33 cellular contexts compared by ENCODE assay signal in genomic region chr1:115355069-115355468, GRCh38. TPM values are rescaled to one million over a fixed set of nuclear protein-coding genes. Genes with fewer than 3 reads are reported as not detected.
"Had no signal": no experiment of that assay in that cellular context is flagged by ENCODE, and none has a peak within 500 bp of the region (broad histone marks: within the 10 kb centered on the region; RNA-seq: fewer than 3 reads in every experiment).

No MANE protein-coding gene starts in this region.

- H3K27me3 ChIP-seq: ascending aorta, cardiac muscle cell had no signal

- H3K9me3 ChIP-seq: ascending aorta had no signal

- H3K9me3 Mint-ChIP-seq: activated CD4-positive, alpha-beta memory T cell treated with anti-CD3 and anti-CD28 coated beads, Interleukin-2, amount 10 ng/mL, durations not matched to agents 7 days and 5 days; activated naive CD4-positive, alpha-beta T cell treated with anti-CD3 and anti-CD28 coated beads, Interleukin-2, amount 50 U/mL, for 24 hours; activated naive CD8-positive, alpha-beta T cell treated with anti-CD3 and anti-CD28 coated beads, Interleukin-2, amount 10 ng/mL, durations not matched to agents 7 days and 5 days; activated T-cell treated with anti-CD3 and anti-CD28 coated beads, Interleukin-2, amount 50 U/mL, for 72 hours; activated T-helper 17 cell treated with anti-CD3 and anti-CD28 coated beads, Interleukin-2, amount 50 U/mL, for 72 hours; central memory CD8-positive, alpha-beta T cell had no signal

- FAIRE-seq: K562 had no signal

- H3K4me3 Mint-ChIP-seq: activated CD4-positive, alpha-beta memory T cell treated with anti-CD3 and anti-CD28 coated beads, Interleukin-2, amount 10 ng/mL, durations not matched to agents 7 days and 5 days; activated CD8-positive, alpha-beta memory T cell treated with anti-CD3 and anti-CD28 coated beads, Interleukin-2, amount 10 ng/mL, durations not matched to agents 7 days and 5 days; activated naive CD4-positive, alpha-beta T cell treated with anti-CD3 and anti-CD28 coated beads, Interleukin-2, amount 50 U/mL, for 24 hours; activated naive CD8-positive, alpha-beta T cell treated with anti-CD3 and anti-CD28 coated beads, Interleukin-2, amount 10 ng/mL, durations not matched to agents 7 days and 5 days; activated T-cell treated with anti-CD3 and anti-CD28 coated beads, Interleukin-2, amount 50 U/mL, for 72 hours; activated T-helper 17 cell treated with anti-CD3 and anti-CD28 coated beads, Interleukin-2, amount 50 U/mL, for 72 hours; central memory CD8-positive, alpha-beta T cell had no signal

- H3K27me3 Mint-ChIP-seq: activated naive CD8-positive, alpha-beta T cell treated with anti-CD3 and anti-CD28 coated beads, Interleukin-2, amount 10 ng/mL, durations not matched to agents 7 days and 5 days; central memory CD8-positive, alpha-beta T cell had no signal

- ATAC-seq: activated CD8-positive, alpha-beta memory T cell treated with anti-CD3 and anti-CD28 coated beads, Interleukin-2, amount 10 ng/mL, durations not matched to agents 7 days and 5 days; activated T-cell treated with anti-CD3 and anti-CD28 coated beads, Interleukin-2, amount 50 U/mL, for 72 hours; activated T-helper 17 cell treated with anti-CD3 and anti-CD28 coated beads, Interleukin-2, amount 50 U/mL, for 72 hours; K562; Panc1 had no signal

- H3K27ac Mint-ChIP-seq: activated CD4-positive, alpha-beta memory T cell treated with anti-CD3 and anti-CD28 coated beads, Interleukin-2, amount 10 ng/mL, durations not matched to agents 7 days and 5 days; activated CD8-positive, alpha-beta memory T cell treated with anti-CD3 and anti-CD28 coated beads, Interleukin-2, amount 10 ng/mL, durations not matched to agents 7 days and 5 days; activated naive CD4-positive, alpha-beta T cell treated with anti-CD3 and anti-CD28 coated beads, Interleukin-2, amount 50 U/mL, for 24 hours; activated naive CD8-positive, alpha-beta T cell treated with anti-CD3 and anti-CD28 coated beads, Interleukin-2, amount 10 ng/mL, durations not matched to agents 7 days and 5 days; activated T-cell treated with anti-CD3 and anti-CD28 coated beads, Interleukin-2, amount 50 U/mL, for 72 hours; activated T-helper 17 cell treated with anti-CD3 and anti-CD28 coated beads, Interleukin-2, amount 50 U/mL, for 72 hours had no signal

- H3K27ac ChIP-seq: ascending aorta, cardiac muscle cell, WERI-Rb-1 had no signal

- H3K4me3 ChIP-seq: ascending aorta, cardiac muscle cell, K562 had no signal

- DNase-seq: activated CD4-positive, alpha-beta memory T cell treated with anti-CD3 and anti-CD28 coated beads, Interleukin-2, amount 10 ng/mL, durations not matched to agents 7 days and 5 days; activated CD4-positive, alpha-beta T cell treated with anti-CD3 and anti-CD28 coated beads for 1 hour; activated CD4-positive, alpha-beta T cell treated with anti-CD3 and anti-CD28 coated beads for 48 hours; activated CD4-positive, CD25-positive, alpha-beta regulatory T cell; activated CD8-positive, alpha-beta memory T cell treated with anti-CD3 and anti-CD28 coated beads for 24 hours; activated CD8-positive, alpha-beta memory T cell treated with anti-CD3 and anti-CD28 coated beads, Interleukin-2, amount 10 ng/mL, durations not matched to agents 7 days and 5 days; activated gamma-delta T cell; activated naive CD4-positive, alpha-beta T cell treated with Interleukin-2 at 50 U/mL for 16 hours; activated naive CD8-positive, alpha-beta T cell treated with anti-CD3 and anti-CD28 coated beads, Interleukin-2, amount 10 ng/mL, durations not matched to agents 7 days and 5 days; activated T-cell treated with anti-CD3 and anti-CD28 coated beads, Interleukin-2, amount 50 U/mL, for 1 hour; activated T-cell treated with anti-CD3 and anti-CD28 coated beads, Interleukin-2, amount 50 U/mL, for 72 hours; amygdala; IMR-90; NCI-H1092 treated with DMSO at 0.1 percent for 48 hours; NCI-H146; NCI-H187 treated with DMSO at 0.1 percent for 48 hours; NCI-H2081 treated with DMSO at 0.1 percent for 48 hours; NCI-H510A; NCI-H526; NCI-H748 treated with DMSO at 0.1 percent for 48 hours; SIG-M5; T1000; WERI-Rb-1 had no signal

- H3K36me3 Mint-ChIP-seq: activated CD8-positive, alpha-beta memory T cell treated with anti-CD3 and anti-CD28 coated beads, Interleukin-2, amount 10 ng/mL, durations not matched to agents 7 days and 5 days; activated naive CD4-positive, alpha-beta T cell treated with anti-CD3 and anti-CD28 coated beads, Interleukin-2, amount 50 U/mL, for 24 hours; activated naive CD8-positive, alpha-beta T cell treated with anti-CD3 and anti-CD28 coated beads, Interleukin-2, amount 10 ng/mL, durations not matched to agents 7 days and 5 days had no signal

- H3K36me3 ChIP-seq: ascending aorta, cardiac muscle cell, WERI-Rb-1 had no signal

- H3K4me1 Mint-ChIP-seq: activated CD4-positive, alpha-beta memory T cell treated with anti-CD3 and anti-CD28 coated beads, Interleukin-2, amount 10 ng/mL, durations not matched to agents 7 days and 5 days; activated CD8-positive, alpha-beta memory T cell treated with anti-CD3 and anti-CD28 coated beads, Interleukin-2, amount 10 ng/mL, durations not matched to agents 7 days and 5 days; activated naive CD4-positive, alpha-beta T cell treated with anti-CD3 and anti-CD28 coated beads, Interleukin-2, amount 50 U/mL, for 24 hours; activated T-helper 17 cell treated with anti-CD3 and anti-CD28 coated beads, Interleukin-2, amount 50 U/mL, for 72 hours; central memory CD8-positive, alpha-beta T cell had no signal

- H3K4me1 ChIP-seq: ascending aorta had no signal

RNA-seq across cellular contexts. Expression of gene NGF, which starts 17.0 kb away (rescaled TPM):
- total RNA-seq: activated CD4-positive, alpha-beta memory T cell treated with anti-CD3 and anti-CD28 coated beads, Interleukin-2, amount 10 ng/mL, durations not matched to agents 7 days and 5 days; activated CD8-positive, alpha-beta memory T cell treated with anti-CD3 and anti-CD28 coated beads, Interleukin-2, amount 10 ng/mL, durations not matched to agents 7 days and 5 days; activated naive CD8-positive, alpha-beta T cell treated with anti-CD3 and anti-CD28 coated beads, Interleukin-2, amount 10 ng/mL, durations not matched to agents 7 days and 5 days; activated T-cell treated with anti-CD3 and anti-CD28 coated beads, Interleukin-2, amount 50 U/mL, for 72 hours; activated T-helper 17 cell treated with anti-CD3 and anti-CD28 coated beads, Interleukin-2, amount 50 U/mL, for 72 hours; K562; SK-MEL-5; T-helper 1 cell treated with Interleukin-12 subunit alpha and Interleukin-12 subunit beta and Interleukin-4 antibody, amounts not matched to agents 30 ng/mL and 1 ng/mL, for 36 hours; T-helper 2 cell treated with Interferon-gamma antibody and Interleukin-4, amounts not matched to agents 100 ng/mL and 5 ng/mL, for 36 hours had no signal
- polyA plus RNA-seq: cardiac muscle cell, K562 had no signal
